Comparison of ENCODE assay signal across 9 cellular contexts in the genomic region with DNA sequence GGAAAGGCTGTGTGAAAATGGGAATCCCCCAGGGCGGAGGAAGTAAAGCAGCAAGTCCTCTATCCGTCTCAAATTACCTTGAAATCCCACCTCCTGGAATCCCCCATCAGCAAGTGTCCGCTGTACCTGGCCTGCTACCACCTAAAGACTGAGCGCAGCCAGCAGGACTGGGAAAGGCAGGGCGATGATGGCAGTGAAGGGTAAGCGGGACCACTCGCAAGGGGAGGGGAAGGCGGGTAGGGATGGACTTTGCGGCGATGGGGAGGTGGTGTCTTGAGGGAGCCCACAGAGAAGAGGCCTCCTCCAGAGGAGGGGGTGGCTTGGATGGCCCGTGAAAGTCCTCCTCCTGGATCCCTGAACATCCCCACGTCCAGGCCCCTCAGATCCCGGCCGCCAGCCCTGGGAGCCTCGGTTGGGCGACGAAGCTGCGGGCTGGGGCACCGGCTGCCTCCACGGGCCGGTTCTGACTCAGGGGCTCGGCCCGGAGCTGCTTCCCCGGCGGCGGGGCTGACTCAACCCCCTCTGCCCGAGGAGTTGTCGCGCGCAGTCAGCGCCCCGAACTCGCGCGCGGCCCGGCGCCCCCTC. TPM values are rescaled to one million over a fixed set of nuclear protein-coding genes. Genes with fewer than 3 reads are reported as not detected.
A peak's percentile ranks its signal among the peaks of the same experiment; 100 is the strongest.
DNase-seq lines count a peak whose midpoint lies in the region; ATAC-seq, FAIRE-seq and TF ChIP-seq lines count a peak whose summit lies in the region.
"Had no signal": no experiment of that assay in that cellular context is flagged by ENCODE, and none has a peak within 500 bp of the region (broad histone marks: within the 10 kb centered on the region; RNA-seq: fewer than 3 reads in every experiment).

No MANE protein-coding gene starts in this region.

- no peak for ATAC-seq in activated T-helper 17 cell treated with anti-CD3 and anti-CD28 coated beads, Interleukin-2, amount 50 U/mL, for 72 hours (replicated peaks)
- peak; percentile 12 to 45 (median 31) for ATAC-seq in pancreas

- H3K27me3 ChIP-seq in pancreas, result no peaks in the 10 kb centered on the region

- H3K36me3 ChIP-seq in pancreas, result no peaks in the 10 kb centered on the region

- WGBS in pancreas, 2 donors, result 11 to 12% methylated on average over 36 to 38 of the region's 38 CpGs

- TF ChIP-seq CTCF in glutamatergic neuron (IDR thresholded peaks at IDR 0.05; ENCODE audit: partially characterized antibody, unreplicated experiment) (no peak), pancreas (IDR thresholded peaks at IDR 0.05) (no peak)

- H3K9me3 ChIP-seq in pancreas, result no peaks in the 10 kb centered on the region

- peaks cover 3% of the 10 kb centered on the region for H3K4me1 Mint-ChIP-seq in activated T-helper 17 cell treated with anti-CD3 and anti-CD28 coated beads, Interleukin-2, amount 50 U/mL, for 72 hours
- peaks cover 5% of the 10 kb centered on the region for H3K4me1 Mint-ChIP-seq in glutamatergic neuron (ENCODE audit: low read depth, unreplicated experiment)

- DNase-seq in AG08395 (ENCODE audit: low spot score), result peak; percentile 53
- DNase-seq in HCEC 1CT, result peak; percentile 51
- DNase-seq in glutamatergic neuron, result peak; percentile 40
- DNase-seq in pancreas, result peak in 4 of 6 donors; percentile 27 to 70 (median 44)
- DNase-seq in Kasumi-1 (lab: John Stamatoyannopoulos, UW), result no peak
- no peak for DNase-seq in NCI-H2107 (lab: John Stamatoyannopoulos, UW)
- DNase-seq in NK-92 (lab: John Stamatoyannopoulos, UW; ENCODE audit: unreplicated experiment), result no peak

- H3K4me1 ChIP-seq in pancreas, result no peaks in the 10 kb centered on the region

- intact Hi-C loops in pancreas (cut with DNase I), result no loop called here

- H3K4me3 Mint-ChIP-seq in activated T-helper 17 cell treated with anti-CD3 and anti-CD28 coated beads, Interleukin-2, amount 50 U/mL, for 72 hours, result peak overlapping the region; percentile 52
- peak overlapping the region; percentile 83 for H3K4me3 Mint-ChIP-seq in glutamatergic neuron (ENCODE audit: unreplicated experiment)

- H3K4me3 ChIP-seq in pancreas, result peak overlapping the region; percentile 65 to 80 (median 74)

- H3K27me3 Mint-ChIP-seq in activated T-helper 17 cell treated with anti-CD3 and anti-CD28 coated beads, Interleukin-2, amount 50 U/mL, for 72 hours, result peaks cover 52% of the 10 kb centered on the region
- peaks cover 9% of the 10 kb centered on the region for H3K27me3 Mint-ChIP-seq in glutamatergic neuron (ENCODE audit: unreplicated experiment)

- no peaks in the 10 kb centered on the region for H3K9me3 Mint-ChIP-seq in activated T-helper 17 cell treated with anti-CD3 and anti-CD28 coated beads, Interleukin-2, amount 50 U/mL, for 72 hours
- peaks cover 2% of the 10 kb centered on the region for H3K9me3 Mint-ChIP-seq in glutamatergic neuron (ENCODE audit: unreplicated experiment)

- peaks cover 5% of the 10 kb centered on the region for H3K36me3 Mint-ChIP-seq in activated T-helper 17 cell treated with anti-CD3 and anti-CD28 coated beads, Interleukin-2, amount 50 U/mL, for 72 hours (ENCODE audit: low read depth)
- H3K36me3 Mint-ChIP-seq in glutamatergic neuron (ENCODE audit: unreplicated experiment), result no peaks in the 10 kb centered on the region

- FAIRE-seq in pancreas (lab: Jason Lieb, UNC), result no peak
- FAIRE-seq: islet of Langerhans had no signal

- H3K27ac Mint-ChIP-seq in activated T-helper 17 cell treated with anti-CD3 and anti-CD28 coated beads, Interleukin-2, amount 50 U/mL, for 72 hours, result no peak overlapping the region
- H3K27ac Mint-ChIP-seq in glutamatergic neuron (ENCODE audit: unreplicated experiment), result peak overlapping the region; percentile 28

- peak overlapping the region; percentile 54 to 69 (median 64) for H3K27ac ChIP-seq in pancreas

RNA-seq across cellular contexts. Expression of a gene that starts 0.6 kb away (rescaled TPM):
- total RNA-seq in activated T-helper 17 cell treated with anti-CD3 and anti-CD28 coated beads, Interleukin-2, amount 50 U/mL, for 72 hours, result under 1 TPM in 1 of 2 donors, not detected in 1; 0.26 TPM
- total RNA-seq in glutamatergic neuron (ENCODE audit: unreplicated experiment) (21.6 TPM), pancreas (1 to 10 TPM; 5.9 to 9.7 (median 7.6) TPM)
- polyA plus RNA-seq in pancreas, result 10 to 100 TPM in 1 of 2 donors, 1 to 10 TPM in 1; 9.9 to 10.3 TPM

RNA-seq across cellular contexts. Expression of a gene that starts 38.9 kb away (rescaled TPM):
- under 1 TPM; 0.39 to 0.90 TPM for total RNA-seq in activated T-helper 17 cell treated with anti-CD3 and anti-CD28 coated beads, Interleukin-2, amount 50 U/mL, for 72 hours
- total RNA-seq in glutamatergic neuron (ENCODE audit: unreplicated experiment) (3.3 TPM), pancreas (1 to 10 TPM in 1 of 6 donors, under 1 TPM in 5; 0.43 to 1.3 (median 0.78) TPM)
- polyA plus RNA-seq in pancreas, result 1 to 10 TPM in 1 of 2 donors, under 1 TPM in 1; 0.87 to 2.6 TPM

RNA-seq across cellular contexts. Expression of a gene that starts 39.3 kb away (rescaled TPM):
- 1 to 10 TPM; 1.2 to 1.6 TPM for total RNA-seq in activated T-helper 17 cell treated with anti-CD3 and anti-CD28 coated beads, Interleukin-2, amount 50 U/mL, for 72 hours
- total RNA-seq in glutamatergic neuron (ENCODE audit: unreplicated experiment) (28.6 TPM), pancreas (1 to 10 TPM; 1.7 to 4.7 (median 3.1) TPM)
- 1 to 10 TPM; 4.8 to 6.4 TPM for polyA plus RNA-seq in pancreas

Comparison
In these comparisons a context has a peak if more than half of its experiments do, and no peak if none do; other contexts are left out.
1. DNase-seq: peak in AG08395 (single experiment), HCEC 1CT (single experiment), glutamatergic neuron (single experiment) and pancreas (4 of 6); none in Kasumi-1 (0 of 2), NCI-H2107 (single experiment) and NK-92 (single experiment).
2. RNA of a gene that starts 0.6 kb away (total RNA-seq): 21.6 TPM in glutamatergic neuron (single experiment) and 5.9 to 9.7 TPM in pancreas; 0.26 TPM in activated T-helper 17 cell treated with anti-CD3 and anti-CD28 coated beads, Interleukin-2, amount 50 U/mL, for 72 hours; every median in the first group is over 4 times any median in the second.